1 cellular context compared by ENCODE assay signal in the genomic region with DNA sequence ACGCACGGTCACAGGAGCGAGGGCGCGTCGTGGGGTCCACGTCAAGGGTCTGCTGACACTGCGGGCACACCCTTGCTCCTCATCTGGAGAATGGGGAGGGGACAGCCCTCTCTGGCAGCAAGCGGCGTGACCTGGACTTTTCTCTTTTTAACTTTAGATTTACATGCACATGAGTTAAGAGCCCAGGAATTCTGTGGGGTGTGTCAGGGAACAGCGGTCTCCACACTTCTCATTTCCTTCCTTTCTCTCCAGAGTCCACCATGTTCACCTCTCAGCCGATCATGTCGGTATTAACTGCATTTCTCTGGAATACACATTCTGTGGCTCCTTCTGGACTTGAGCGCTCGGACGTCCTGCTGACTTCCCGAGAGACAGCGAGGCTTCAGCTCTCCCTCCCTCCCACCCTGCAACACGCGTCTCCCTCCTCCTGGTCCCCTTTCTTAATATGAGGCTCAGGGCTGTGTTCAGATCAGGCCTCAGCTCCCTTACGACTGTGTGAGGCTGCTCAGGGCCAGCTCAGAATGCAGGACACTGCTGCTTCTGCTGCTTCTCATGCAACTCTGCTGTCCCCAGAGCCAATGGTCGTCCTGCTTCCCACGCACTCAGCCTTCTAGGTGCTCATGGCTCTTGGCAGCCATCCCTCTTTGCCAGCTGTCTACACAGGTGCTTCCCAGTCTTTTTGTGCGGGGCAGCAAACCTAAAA.
TF ChIP-seq lines count a peak whose summit lies in the region.

No MANE protein-coding gene starts in this region.

TF ChIP-seq in endothelial cell of umbilical vein, 7 proteins besides CTCF, POLR2A, EP300 and RAD21 (continued from another document):
- TF ChIP-seq MYC (IDR thresholded peaks at IDR 0.05; ENCODE audit: low read depth, low read length) (no peak), JUN (IDR thresholded peaks at IDR 0.05; ENCODE audit: borderline replicate concordance, insufficient read depth, insufficient read length, low read depth) (no peak), FOS (IDR thresholded peaks at IDR 0.05; ENCODE audit: borderline replicate concordance, insufficient read depth, low read length) (no peak), EZH2 (IDR thresholded peaks at IDR 0.05; ENCODE audit: borderline replicate concordance, low read depth, low read length, severe bottlenecking) (no peak), POLR2AphosphoS5 (IDR thresholded peaks at IDR 0.05; ENCODE audit: insufficient read depth, low read depth, low read length) (no peak)
